ENCODE assay signal across 11 cellular contexts in the genomic region with DNA sequence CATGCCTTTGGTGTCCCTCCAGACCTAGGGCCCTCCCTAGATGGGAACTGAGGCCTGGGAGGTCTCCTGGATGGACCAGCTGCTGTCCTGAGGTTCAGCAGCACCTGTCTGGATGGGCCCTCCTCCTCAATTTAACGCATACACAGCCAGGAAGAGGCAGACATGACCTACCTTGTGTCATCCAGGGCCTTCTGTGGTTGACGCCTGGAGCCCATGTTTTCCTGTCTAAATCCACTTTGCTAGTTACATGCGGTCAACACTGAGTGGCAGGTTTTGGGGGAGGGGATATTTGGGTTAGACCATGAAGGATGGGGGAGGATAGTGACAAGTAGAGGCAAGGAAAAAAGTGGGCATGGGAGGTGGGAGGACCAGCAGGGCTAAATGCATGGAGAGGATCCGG. TPM values are rescaled to one million over a fixed set of nuclear protein-coding genes. Genes with fewer than 3 reads are reported as not detected.
A peak's percentile ranks its signal among the peaks of the same experiment; 100 is the strongest.
DNase-seq lines count a peak whose midpoint lies in the region; ATAC-seq and TF ChIP-seq lines count a peak whose summit lies in the region.
"Had no signal": no experiment of that assay in that cellular context is flagged by ENCODE, and none has a peak within 500 bp of the region (broad histone marks: within the 10 kb centered on the region; RNA-seq: fewer than 3 reads in every experiment).

No MANE protein-coding gene starts in this region.

- no peak overlapping the region for H3K9ac ChIP-seq in OCI-LY1 (ENCODE audit: low read length)

- DNase-seq in right atrium auricular region (ENCODE audit: low spot score) (no peak), right cardiac atrium (no peak), breast epithelium (ENCODE audit: low spot score in 2 of 2) (no peak), left lobe of liver (ENCODE audit: low spot score) (no peak), HAP-1 (ENCODE audit: low spot score in 2 of 2) (no peak), SJCRH30 (no peak)
- DNase-seq: DMS79 had no signal

- no peaks in the 10 kb centered on the region for H3F3A ChIP-seq in OCI-LY1 (ENCODE audit: insufficient read depth, low read length)

- H3K27me3 ChIP-seq in right atrium auricular region (peaks cover 0 to 5% of the 10 kb centered on the region in 2 donors), right cardiac atrium (ENCODE audit: control insufficient read depth, insufficient read depth) (no peaks in the 10 kb centered on the region), OCI-LY1 (ENCODE audit: insufficient read depth, low read length) (no peaks in the 10 kb centered on the region), breast epithelium (peaks cover 2 to 36% of the 10 kb centered on the region in 2 donors), HAP-1 (ENCODE audit: low read depth) (no peaks in the 10 kb centered on the region), SJCRH30 (no peaks in the 10 kb centered on the region)
- H3K27me3 ChIP-seq: testis had no signal

- no peaks in the 10 kb centered on the region for H3K9me2 ChIP-seq in OCI-LY1 (ENCODE audit: low read depth, low read length)

- intact Hi-C loops in right cardiac atrium (cut with DNase I) = loop anchor here in 3 of 4 donors (2.0 to 10.0 kb wide), 2 partner anchors 36 to 114 kb away; no protein-coding TSS in a partner anchor
- intact Hi-C loops in breast epithelium (cut with DNase I; ENCODE audit: low total_unique reads) = no loop called here

- no peaks in the 10 kb centered on the region for H4K20me1 ChIP-seq in OCI-LY1 (ENCODE audit: insufficient read depth, low read length)

- H3K79me2 ChIP-seq in OCI-LY1 (ENCODE audit: insufficient read depth, low read length) = no peaks in the 10 kb centered on the region

- no peaks in the 10 kb centered on the region for H3K9me3 ChIP-seq in right atrium auricular region
- no peaks in the 10 kb centered on the region for H3K9me3 ChIP-seq in right cardiac atrium (ENCODE audit: control insufficient read depth, low read length)
- H3K9me3 ChIP-seq in OCI-LY1 (ENCODE audit: low read length) = no peaks in the 10 kb centered on the region
- no peaks in the 10 kb centered on the region for H3K9me3 ChIP-seq in breast epithelium
- H3K9me3 ChIP-seq in HAP-1 = no peaks in the 10 kb centered on the region
- H3K9me3 ChIP-seq in SJCRH30 (replicated peaks) = no peaks in the 10 kb centered on the region
- H3K9me3 ChIP-seq: lower lobe of right lung, testis had no signal

- WGBS in right cardiac atrium = 93% methylated on average over 4 of the region's 4 CpGs

- TF ChIP-seq CTCF in right atrium auricular region (IDR thresholded peaks at IDR 0.05) = no peak
- TF ChIP-seq CTCF in OCI-LY1 (IDR thresholded peaks at IDR 0.05; ENCODE audit: low read length) = no peak
- TF ChIP-seq CTCF in breast epithelium (IDR thresholded peaks at IDR 0.05) = no peak

- ATAC-seq in right cardiac atrium = no peak
- ATAC-seq in left lobe of liver = no peak

- no peaks in the 10 kb centered on the region for H3K36me3 ChIP-seq in right atrium auricular region
- H3K36me3 ChIP-seq in OCI-LY1 (ENCODE audit: insufficient read depth, low read length) = no peaks in the 10 kb centered on the region
- H3K36me3 ChIP-seq in breast epithelium = no peaks in the 10 kb centered on the region
- peaks cover 13% of the 10 kb centered on the region for H3K36me3 ChIP-seq in HAP-1 (replicated peaks)
- peaks cover 14% of the 10 kb centered on the region for H3K36me3 ChIP-seq in SJCRH30
- H3K36me3 ChIP-seq: lower lobe of right lung had no signal

- H3K27ac ChIP-seq in right atrium auricular region (peak overlapping the region; percentile 80 to 81), right cardiac atrium (ENCODE audit: low read length) (no peak overlapping the region), OCI-LY1 (ENCODE audit: low read depth, low read length, poor library complexity, severe bottlenecking) (no peak overlapping the region), breast epithelium (peak overlapping the region; percentile 77 to 92), SJCRH30 (no peak overlapping the region)
- H3K27ac ChIP-seq: lower lobe of right lung, testis had no signal

- H2AFZ ChIP-seq in OCI-LY1 (ENCODE audit: low read length) = peak overlapping the region; percentile 17; the same call in 1 of the 2 replicates

- H3K4me1 ChIP-seq in right atrium auricular region = peaks cover 0 to 47% of the 10 kb centered on the region in 2 donors
- peaks cover 3% of the 10 kb centered on the region for H3K4me1 ChIP-seq in right cardiac atrium (ENCODE audit: control insufficient read depth, insufficient read depth, low read length)
- H3K4me1 ChIP-seq in OCI-LY1 (ENCODE audit: insufficient read depth, low read length, severe bottlenecking) = no peaks in the 10 kb centered on the region
- H3K4me1 ChIP-seq in breast epithelium = peaks cover 0 to 4% of the 10 kb centered on the region in 2 donors
- peaks cover 9% of the 10 kb centered on the region for H3K4me1 ChIP-seq in HAP-1
- peaks cover 12% of the 10 kb centered on the region for H3K4me1 ChIP-seq in SJCRH30

- H3K4me2 ChIP-seq in OCI-LY1 (ENCODE audit: low read length) = no peak overlapping the region

- in situ Hi-C loops in HAP-1 (cut with MboI; ENCODE audit: low sequenced_read_pairs) = no loop called here

- no peak for TF ChIP-seq POLR2A in breast epithelium (IDR thresholded peaks at IDR 0.05)

- no peak overlapping the region for H3K4me3 ChIP-seq in right atrium auricular region
- H3K4me3 ChIP-seq in right cardiac atrium (ENCODE audit: low read length) = no peak overlapping the region
- no peak overlapping the region for H3K4me3 ChIP-seq in OCI-LY1 (ENCODE audit: low read depth, low read length, poor library complexity, severe bottlenecking)
- no peak overlapping the region for H3K4me3 ChIP-seq in breast epithelium
- no peak overlapping the region for H3K4me3 ChIP-seq in HAP-1
- H3K4me3 ChIP-seq in SJCRH30 = no peak overlapping the region
- H3K4me3 ChIP-seq: GM12878, lower lobe of right lung, testis had no signal

RNA-seq across cellular contexts. Expression of a gene that starts 3.1 kb away (rescaled TPM):
- total RNA-seq in right atrium auricular region = 10 to 100 TPM; 16.0 to 16.1 TPM
- 10 to 100 TPM in 3 of 4 donors, 1 to 10 TPM in 1; 9.4 to 13.0 (median 11.6) TPM for total RNA-seq in right cardiac atrium
- 11.7 TPM for polyA plus RNA-seq in right cardiac atrium
- 100 to 1,000 TPM in 2 of 3 donors, 10 to 100 TPM in 1; 12.8 to 502 (median 347) TPM for total RNA-seq in breast epithelium
- 0.65 TPM for total RNA-seq in left lobe of liver
- total RNA-seq in SJCRH30 (2014; rRNA removed; shearing (Covaris generic)) = 114 TPM in 2 replicates

Comparison
In these comparisons a context has a peak if more than half of its experiments do, and no peak if none do; other contexts are left out.
1. H3K27ac ChIP-seq: peak in right atrium auricular region (2 of 2) and breast epithelium (2 of 2); none in right cardiac atrium (single experiment), OCI-LY1 (single experiment) and SJCRH30 (single experiment).